8 cellular contexts compared by ENCODE assay signal in genomic region chr14:104977681-104978647, GRCh38. TPM values are rescaled to one million over a fixed set of nuclear protein-coding genes. Genes with fewer than 3 reads are reported as not detected.
A peak's percentile ranks its signal among the peaks of the same experiment; 100 is the strongest.
DNase-seq lines count a peak whose midpoint lies in the region; TF ChIP-seq lines count a peak whose summit lies in the region.

TSS of gene AHNAK2 (minus strand) at chr14:104978374. CDS start at chr14:104978237, 137 bp downstream.

- no peak within 1 kb of the TSS for H3K27ac Mint-ChIP-seq in mesothelial cell of epicardium

- H3K27me3 Mint-ChIP-seq in mesothelial cell of epicardium (ENCODE audit: low read depth), result peaks cover 25% of the 10 kb centered on the region

- H3K4me1 Mint-ChIP-seq in mesothelial cell of epicardium, result peaks cover 11% of the 10 kb centered on the region

- DNase-seq in DMS153 treated with DMSO at 0.1 percent for 48 hours (lab: John Stamatoyannopoulos, UW; ENCODE audit: unreplicated experiment) (peak; percentile 1), DMS153 (lab: John Stamatoyannopoulos, UW) (no peak), NCI-H526 (lab: John Stamatoyannopoulos, UW) (peak; percentile 21 to 93), epithelial cell of proximal tubule (ENCODE audit: low read depth) (no peak), mesothelial cell of epicardium (ENCODE audit: low spot score in 2 of 2, unreplicated experiment in 2 of 2) (peak; percentile 72 to 76), cerebellar nuclear complex (lab: John Stamatoyannopoulos, UW) (no peak)
- DNase-seq in activated CD8-positive, alpha-beta memory T cell treated with anti-CD3 and anti-CD28 coated beads for 24 hours, result peak; percentile 73
- DNase-seq in stimulated activated naive CD4-positive, alpha-beta T cell treated with Interleukin-2 at 50 U/mL for 16 hours (lab: John Stamatoyannopoulos, UW), result peak; percentile 48

- H3K36me3 Mint-ChIP-seq in mesothelial cell of epicardium, result no peaks in the 10 kb centered on the region

- H3K4me3 ChIP-seq in epithelial cell of proximal tubule (ENCODE audit: low read depth, low read length), result peak within 1 kb of the TSS; percentile 87

- H3K4me3 Mint-ChIP-seq in mesothelial cell of epicardium, result peak within 1 kb of the TSS; percentile 78

- no peaks in the 10 kb centered on the region for H3K9me3 Mint-ChIP-seq in mesothelial cell of epicardium

- TF ChIP-seq CTCF in epithelial cell of proximal tubule (conservative IDR thresholded peaks at IDR 0.05; ENCODE audit: low read depth, low read length), result no peak
- no peak for TF ChIP-seq CTCF in mesothelial cell of epicardium (IDR thresholded peaks at IDR 0.05; ENCODE audit: unreplicated experiment)

RNA-seq across cellular contexts. Expression of gene AHNAK2, which starts in this region (rescaled TPM):
- total RNA-seq in epithelial cell of proximal tubule (16.6 and 20.8 TPM in 2 replicates), mesothelial cell of epicardium (2.4 to 2.8 TPM (median 2.6 TPM) in 3 replicates)

Comparison
In these comparisons a context has a peak if more than half of its experiments do, and no peak if none do; other contexts are left out.
1. DNase-seq: peak in DMS153 treated with DMSO at 0.1 percent for 48 hours (single experiment), NCI-H526 (2 of 2), activated CD8-positive, alpha-beta memory T cell treated with anti-CD3 and anti-CD28 coated beads for 24 hours (single experiment), mesothelial cell of epicardium (2 of 2) and stimulated activated naive CD4-positive, alpha-beta T cell treated with Interleukin-2 at 50 U/mL for 16 hours (single experiment); none in DMS153 (single experiment), epithelial cell of proximal tubule (single experiment) and cerebellar nuclear complex (0 of 2).